ENCODE assay signal across 35 cellular contexts in the genomic region with DNA sequence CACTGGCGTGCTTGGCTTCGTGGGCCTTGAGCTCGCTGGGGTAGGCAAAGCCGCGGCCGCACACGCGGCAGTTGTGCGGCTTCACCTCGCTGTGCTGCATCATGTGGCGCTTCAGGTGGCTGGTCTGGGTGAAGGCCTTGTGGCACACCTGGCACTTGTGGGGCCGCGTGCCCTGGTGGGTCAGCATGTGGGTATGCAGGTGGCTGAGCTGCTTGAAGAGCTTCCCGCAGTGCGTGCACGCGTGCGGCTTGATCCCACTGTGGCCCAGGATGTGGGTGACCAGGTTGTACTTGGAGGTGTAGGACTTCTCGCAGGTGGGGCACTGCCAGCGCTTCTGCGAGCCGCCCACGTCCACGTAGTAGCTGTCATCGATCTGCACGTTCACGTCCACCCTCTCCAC. TPM values are rescaled to one million over a fixed set of nuclear protein-coding genes. Genes with fewer than 3 reads are reported as not detected.
"Had no signal": no experiment of that assay in that cellular context is flagged by ENCODE, and none has a peak within 500 bp of the region (broad histone marks: within the 10 kb centered on the region; RNA-seq: fewer than 3 reads in every experiment).

No MANE protein-coding gene starts in this region.

- DNase-seq: activated B cell treated with CpG ODN at 0.5 μM for 24 hours; activated CD4-positive, alpha-beta T cell treated with anti-CD3 and anti-CD28 coated beads for 48 hours; activated CD4-positive, alpha-beta T cell treated with anti-CD3 and anti-CD28 coated beads, Interleukin-2, amount 50 U/mL, for 1 hour; activated CD4-positive, alpha-beta T cell treated with anti-CD3 and anti-CD28 coated beads, Interleukin-2, amount 50 U/mL, for 48 hours; activated CD8-positive, alpha-beta memory T cell treated with anti-CD3 and anti-CD28 coated beads for 24 hours; activated CD8-positive, alpha-beta T cell treated with anti-CD3 and anti-CD28 coated beads for 36 hours; activated effector memory CD4-positive, alpha-beta T cell treated with Interleukin-2 at 50 U/mL for 16 hours; activated gamma-delta T cell treated with Interleukin-2 at 50 U/mL for 16 hours; activated naive CD4-positive, alpha-beta T cell treated with anti-CD3 and anti-CD28 coated beads, Interleukin-2, amount 50 U/mL, for 16 hours; activated naive CD4-positive, alpha-beta T cell treated with Interleukin-2 at 50 U/mL for 16 hours; activated T-cell treated with anti-CD3 and anti-CD28 coated beads, Interleukin-2, amount 50 U/mL, for 4 hours; amniotic stem cell; anterior cingulate cortex; brain microvascular endothelial cell; dorsolateral prefrontal cortex; effector memory CD4-positive, alpha-beta T cell; endodermal cell; erythroblast; foreskin keratinocyte; gastrocnemius medialis; glutamatergic neuron; T-helper 1 cell; T-helper 17 cell; T1000; WERI-Rb-1 had no signal

- ATAC-seq: activated CD4-positive, CD25-positive, alpha-beta regulatory T cell treated with anti-CD3 and anti-CD28 coated beads, Interleukin-2, amount 50 U/mL, for 24 hours; activated CD8-positive, alpha-beta T cell treated with anti-CD3 and anti-CD28 coated beads for 36 hours; activated T-cell treated with anti-CD3 and anti-CD28 coated beads, Interleukin-2, amount 50 U/mL, for 4 hours; activated T-helper 17 cell treated with anti-CD3 and anti-CD28 coated beads, Interleukin-2, amount 50 U/mL, for 72 hours; foreskin keratinocyte; gastrocnemius medialis; T-helper 17 cell had no signal

- H3K9me3 ChIP-seq: esophagus muscularis mucosa, gastrocnemius medialis had no signal

- H3K27me3 ChIP-seq: brain microvascular endothelial cell, dorsolateral prefrontal cortex, esophagus muscularis mucosa, foreskin keratinocyte, gastrocnemius medialis had no signal

- H3K36me3 Mint-ChIP-seq: activated naive CD8-positive, alpha-beta T cell had no signal

- H3K4me3 ChIP-seq: coronary artery, dorsolateral prefrontal cortex, esophagus muscularis mucosa, gastrocnemius medialis had no signal

- H3K36me3 ChIP-seq: brain microvascular endothelial cell, gastrocnemius medialis, WERI-Rb-1 had no signal

- H3K4me3 Mint-ChIP-seq: activated B cell treated with CpG ODN at 0.5 μM for 24 hours; activated CD8-positive, alpha-beta T cell treated with anti-CD3 and anti-CD28 coated beads for 36 hours; activated naive CD8-positive, alpha-beta T cell; activated T-cell treated with anti-CD3 and anti-CD28 coated beads, Interleukin-2, amount 50 U/mL, for 4 hours; activated T-helper 17 cell treated with anti-CD3 and anti-CD28 coated beads, Interleukin-2, amount 50 U/mL, for 72 hours; central memory CD8-positive, alpha-beta T cell; dendritic cell treated with granulocyte-macrophage colony-stimulating factor and Interleukin-4, amounts not matched to agents 40 ng/mL and 50 ng/mL, for 4 days; endodermal cell; T-helper 17 cell; T-helper 2 cell treated with Interferon-gamma antibody and Interleukin-4, amounts not matched to agents 5 μg/mL and 100 μg/mL, for 36 hours had no signal

- H3K4me1 Mint-ChIP-seq: activated T-helper 17 cell treated with anti-CD3 and anti-CD28 coated beads, Interleukin-2, amount 50 U/mL, for 72 hours; central memory CD8-positive, alpha-beta T cell had no signal

- H3K27ac Mint-ChIP-seq: activated B cell treated with CpG ODN at 0.5 μM for 24 hours; activated CD8-positive, alpha-beta T cell treated with anti-CD3 and anti-CD28 coated beads for 36 hours; activated naive CD8-positive, alpha-beta T cell; activated T-helper 17 cell treated with anti-CD3 and anti-CD28 coated beads, Interleukin-2, amount 50 U/mL, for 72 hours; dendritic cell treated with granulocyte-macrophage colony-stimulating factor and Interleukin-4, amounts not matched to agents 40 ng/mL and 50 ng/mL, for 4 days; endodermal cell; T-helper 17 cell; T-helper 2 cell treated with Interferon-gamma antibody and Interleukin-4, amounts not matched to agents 5 μg/mL and 100 μg/mL, for 36 hours had no signal

- FAIRE-seq: astrocyte, bronchial epithelial cell had no signal

- H3K27me3 Mint-ChIP-seq: activated B cell treated with CpG ODN at 0.5 μM for 24 hours; activated naive CD8-positive, alpha-beta T cell; dendritic cell treated with granulocyte-macrophage colony-stimulating factor and Interleukin-4, amounts not matched to agents 40 ng/mL and 50 ng/mL, for 4 days had no signal

- H3K27ac ChIP-seq: brain microvascular endothelial cell, coronary artery, dorsolateral prefrontal cortex, esophagus muscularis mucosa, foreskin keratinocyte, gastrocnemius medialis, WERI-Rb-1 had no signal

- H3K9me3 Mint-ChIP-seq: activated B cell treated with CpG ODN at 0.5 μM for 24 hours; activated CD8-positive, alpha-beta T cell treated with anti-CD3 and anti-CD28 coated beads for 36 hours; activated T-cell treated with anti-CD3 and anti-CD28 coated beads, Interleukin-2, amount 50 U/mL, for 4 hours; activated T-helper 17 cell treated with anti-CD3 and anti-CD28 coated beads, Interleukin-2, amount 50 U/mL, for 72 hours; central memory CD8-positive, alpha-beta T cell; dendritic cell treated with granulocyte-macrophage colony-stimulating factor and Interleukin-4, amounts not matched to agents 40 ng/mL and 50 ng/mL, for 4 days; endodermal cell; T-helper 2 cell treated with Interferon-gamma antibody and Interleukin-4, amounts not matched to agents 5 μg/mL and 100 μg/mL, for 36 hours had no signal

RNA-seq across cellular contexts. Expression of gene ZNF366, which starts 46.8 kb away (rescaled TPM):
- total RNA-seq: activated B cell treated with CpG ODN at 0.5 μM for 24 hours; activated CD8-positive, alpha-beta T cell treated with anti-CD3 and anti-CD28 coated beads for 36 hours; activated T-cell treated with anti-CD3 and anti-CD28 coated beads, Interleukin-2, amount 50 U/mL, for 4 hours; activated T-helper 17 cell treated with anti-CD3 and anti-CD28 coated beads, Interleukin-2, amount 50 U/mL, for 72 hours; astrocyte; bronchial epithelial cell; endodermal cell; foreskin keratinocyte had no signal
